ENCODE assay signal across 28 cellular contexts in genomic region chr10:26776258-26776657, GRCh38.
DNase-seq lines count a peak whose midpoint lies in the region; ATAC-seq, FAIRE-seq and TF ChIP-seq lines count a peak whose summit lies in the region.
"Had no signal": no experiment of that assay in that cellular context is flagged by ENCODE, and none has a peak within 500 bp of the region (broad histone marks: within the 10 kb centered on the region; RNA-seq: fewer than 3 reads in every experiment).

No MANE protein-coding gene starts in this region.

- no peak overlapping the region for H3K18ac ChIP-seq in mesendoderm (ENCODE audit: low read length)

- no peaks in the 10 kb centered on the region for H3K27me3 Mint-ChIP-seq in GM23338 (ENCODE audit: insufficient read depth, low read depth, poor library complexity)
- H3K27me3 Mint-ChIP-seq: brain had no signal

- POLR2A ChIA-PET in A549 (lab: Yijun Ruan, JAX), result no interaction called here

- H4K20me1 ChIP-seq in GM23338 (replicated peaks; ENCODE audit: insufficient read depth) (no peaks in the 10 kb centered on the region; the same call in 1 of the 2 replicates), mammary epithelial cell (ENCODE audit: insufficient read depth, low read length) (no peaks in the 10 kb centered on the region)

- H2AFZ ChIP-seq in GM23338 (no peak overlapping the region), mammary epithelial cell (ENCODE audit: low read depth, low read length) (no peak overlapping the region)

- no peak for TF ChIP-seq CTCF in A549 (IDR thresholded peaks at IDR 0.05)
- TF ChIP-seq CTCF in GM23338 (conservative IDR thresholded peaks at IDR 0.05; ENCODE audit: low read depth in 2 of 2), result no peak
- TF ChIP-seq CTCF in mammary epithelial cell (conservative IDR thresholded peaks at IDR 0.05 in 1 of 2, IDR thresholded peaks at IDR 0.05 in 1 of 2; ENCODE audit: extremely low read depth in 1 of 2, insufficient read depth in 1 of 2, low read depth in 1 of 2, low read length in 2 of 2), result no peak

- no peak overlapping the region for H4K8ac ChIP-seq in mesendoderm (ENCODE audit: low read depth, low read length)

- no peaks in the 10 kb centered on the region for H3K36me3 Mint-ChIP-seq in GM23338 (ENCODE audit: low read depth)
- H3K36me3 Mint-ChIP-seq: brain had no signal

- BruUV-seq in mammary epithelial cell (replicated peaks; lab: Mats Ljungman, UMichigan), result no TSS peak

- H4K5ac ChIP-seq in mesendoderm (ENCODE audit: low read length), result no peak overlapping the region

- CTCF ChIA-PET in A549 (lab: Yijun Ruan, JAX) (interaction anchor here (0.6 to 1.0 kb wide), 2 partner anchors 25 to 102 kb away, joined by 3 read pairs; no protein-coding TSS in a partner anchor), mammary epithelial cell (lab: Charles Lee; ENCODE audit: low non-redundant PET) (no interaction called here)

- no peak overlapping the region for H3K4ac ChIP-seq in mesendoderm (ENCODE audit: low read depth, low read length)

- H3K4me1 ChIP-seq in A549 (peaks cover 20% of the 10 kb centered on the region), GM23338 (ENCODE audit: insufficient read depth) (peaks cover 21% of the 10 kb centered on the region), mammary epithelial cell (ENCODE audit: insufficient read depth, low read length) (peaks cover 29% of the 10 kb centered on the region), mesendoderm (ENCODE audit: control insufficient read depth, low read depth, low read length) (peaks cover 12% of the 10 kb centered on the region)
- H3K4me1 ChIP-seq: BE2C had no signal

- H3K56ac ChIP-seq in mesendoderm (ENCODE audit: low read length), result no peak overlapping the region

- dilution Hi-C loops in mammary epithelial cell (cut with HindIII; ENCODE audit: low sequenced_read_pairs), result loop anchor here (10.0 kb wide), 1 partner anchor 59 kb away; no protein-coding TSS in a partner anchor

- 0 out of 2 replicates have a peak overlapping the region, but pooled peaks have one; percentile 22 for H3K27ac Mint-ChIP-seq in GM23338
- H3K27ac Mint-ChIP-seq: brain; T-helper 2 cell treated with Interferon-gamma antibody and Interleukin-4, amounts not matched to agents 5 μg/mL and 100 μg/mL, for 36 hours had no signal

- H3K9me3 Mint-ChIP-seq in GM23338, result no peaks in the 10 kb centered on the region
- H3K9me3 Mint-ChIP-seq: brain; T-helper 2 cell treated with Interferon-gamma antibody and Interleukin-4, amounts not matched to agents 5 μg/mL and 100 μg/mL, for 36 hours had no signal

- H2BK5ac ChIP-seq in mesendoderm (ENCODE audit: low read length), result no peak overlapping the region

- H3K36me3 ChIP-seq in GM23338 (ENCODE audit: insufficient read depth) (no peaks in the 10 kb centered on the region), mammary epithelial cell (ENCODE audit: insufficient read depth, low read length) (no peaks in the 10 kb centered on the region), mesendoderm (ENCODE audit: control insufficient read depth, insufficient read depth, low read length) (no peaks in the 10 kb centered on the region)
- H3K36me3 ChIP-seq: BE2C, MG63, sigmoid colon, vagina had no signal

- in situ Hi-C loops in mammary epithelial cell (cut with MboI; ENCODE audit: low sequenced_read_pairs in 2 of 2), result loop anchor here in 1 of 2 donors (10.0 kb wide), 1 partner anchor 59 kb away; no protein-coding TSS in a partner anchor

- peak overlapping the region; percentile 20; the same call in 2 of the 3 replicates for H3K4me2 ChIP-seq in A549
- H3K4me2 ChIP-seq in GM23338, result no peak overlapping the region
- peak overlapping the region; percentile 36 for H3K4me2 ChIP-seq in mammary epithelial cell (ENCODE audit: insufficient read depth, low read depth, low read length)
- H3K4me2 ChIP-seq in mesendoderm (ENCODE audit: low read length), result no peak overlapping the region

- H3K9me3 ChIP-seq in A549 (no peaks in the 10 kb centered on the region), mammary epithelial cell (replicated peaks; ENCODE audit: insufficient read depth, low read length) (no peaks in the 10 kb centered on the region)
- H3K9me3 ChIP-seq: BE2C, MG63, psoas muscle, sigmoid colon, vagina had no signal

- H3K4me3 ChIP-seq in A549 (no peak overlapping the region), GM23338 (no peak overlapping the region), mammary epithelial cell (replicated peaks in 1 of 3; ENCODE audit: insufficient read depth in 1 of 3, low read depth in 2 of 3, low read length in 3 of 3) (no peak overlapping the region), mesendoderm (ENCODE audit: low read length) (no peak overlapping the region)
- H3K4me3 ChIP-seq: K562, lung, MG63, psoas muscle, sigmoid colon, vagina had no signal

- ATAC-seq in A549 (no peak), GM23338 (no peak), GM18868 (IDR thresholded peaks at IDR 0.05; ENCODE audit: unreplicated experiment) (no peak), HG03565 (IDR thresholded peaks at IDR 0.05; ENCODE audit: unreplicated experiment) (no peak), GM19452 (IDR thresholded peaks at IDR 0.05; ENCODE audit: unreplicated experiment) (no peak)
- ATAC-seq: K562, psoas muscle had no signal

- 0 out of 2 replicates have a peak, but pooled peaks cover 4% of the 10 kb centered on the region for H3K9me2 ChIP-seq in GM23338 (ENCODE audit: insufficient read depth)

- H2BK15ac ChIP-seq in mesendoderm (replicated peaks; ENCODE audit: low read depth), result no peak overlapping the region

- H3K79me2 ChIP-seq in GM23338 (replicated peaks; ENCODE audit: insufficient read depth) (peaks cover 86% of the 10 kb centered on the region), mammary epithelial cell (ENCODE audit: insufficient read depth, low read length) (peaks cover 83% of the 10 kb centered on the region), mesendoderm (ENCODE audit: control insufficient read depth, insufficient read depth, low read length) (peaks cover 10% of the 10 kb centered on the region)

- TF ChIP-seq EP300 in A549 (IDR thresholded peaks at IDR 0.05), result no peak

- H3K9ac ChIP-seq in mammary epithelial cell (ENCODE audit: insufficient read depth, low read length) (no peak overlapping the region), mesendoderm (ENCODE audit: low read length) (no peak overlapping the region)

- WGBS in A549 (ENCODE audit: missing lambda C conversion rate), result 62% methylated on average over 1 of the region's 1 CpG
- WGBS in mammary epithelial cell (ENCODE audit: low coverage, missing lambda C conversion rate), result 56% methylated on average over 1 of the region's 1 CpG
- no CpG with 5 or more reads among the region's 1 CpG for WGBS in mesendoderm (ENCODE audit: extremely low coverage, insufficient coverage, low lambda C conversion rate)

- no peaks in the 10 kb centered on the region for H3K27me3 ChIP-seq in GM23338 (ENCODE audit: insufficient read depth)
- no peaks in the 10 kb centered on the region for H3K27me3 ChIP-seq in mammary epithelial cell (ENCODE audit: insufficient read depth, low read length)
- no peaks in the 10 kb centered on the region for H3K27me3 ChIP-seq in mesendoderm (ENCODE audit: insufficient read depth, low read length, poor library complexity)
- H3K27me3 ChIP-seq: BE2C, MG63, sigmoid colon, vagina had no signal

- H3K27ac ChIP-seq in A549 (no peak overlapping the region), GM23338 (ENCODE audit: low read depth) (no peak overlapping the region), mammary epithelial cell (ENCODE audit: insufficient read depth, low read depth, low read length) (peak overlapping the region; percentile 53), mesendoderm (ENCODE audit: low read depth, low read length) (no peak overlapping the region)
- H3K27ac ChIP-seq: psoas muscle, sigmoid colon, vagina, VCaP had no signal

- H3K79me1 ChIP-seq in mesendoderm (ENCODE audit: low read length), result peaks cover 10% of the 10 kb centered on the region

- no peak overlapping the region for H2AK5ac ChIP-seq in mesendoderm (ENCODE audit: low read length)

- no peak for DNase-seq in A549 (ENCODE audit: low read depth in 1 of 2, low spot score in 1 of 2)
- no peak for DNase-seq in GM23338 (ENCODE audit: low spot score)
- peak; percentile 55 for DNase-seq in mammary epithelial cell
- DNase-seq in mesendoderm, result peak; percentile 58
- no peak for DNase-seq in NCI-H2171 treated with DMSO at 0.1 percent for 48 hours (lab: John Stamatoyannopoulos, UW)
- DNase-seq: activated CD4-positive, alpha-beta T cell treated with anti-CD3 and anti-CD28 coated beads for 48 hours; activated T-cell treated with anti-CD3 and anti-CD28 coated beads, Interleukin-2, amount 50 U/mL, for 1 hour; BE2C; DMS153; GDM1; glutamatergic neuron; HCEC 1CT; islet precursor cell; MG63; NCI-H2081 treated with DMSO at 0.1 percent for 48 hours; psoas muscle; sigmoid colon; stimulated activated naive CD4-positive, alpha-beta T cell had no signal

- peaks cover 20% of the 10 kb centered on the region for H3K4me1 Mint-ChIP-seq in GM23338

- no peak overlapping the region for H3K23ac ChIP-seq in mesendoderm (ENCODE audit: low read length)

- intact Hi-C loops in mammary epithelial cell (cut with micrococcal nuclease), result no loop called here

- no peak for TF ChIP-seq POLR2A in A549 (IDR thresholded peaks at IDR 0.05; ENCODE audit: low read length)

- no peaks in the 10 kb centered on the region for H3F3A ChIP-seq in GM23338 (replicated peaks; ENCODE audit: low read depth)

- no peak overlapping the region for H2BK120ac ChIP-seq in mesendoderm (ENCODE audit: low read depth, low read length)

- TF ChIP-seq RAD21 in A549 (conservative IDR thresholded peaks at IDR 0.05 in 1 of 2, IDR thresholded peaks at IDR 0.05 in 1 of 2), result no peak

- no peak overlapping the region for H3K4me3 Mint-ChIP-seq in GM23338
- H3K4me3 Mint-ChIP-seq: brain; T-helper 2 cell treated with Interferon-gamma antibody and Interleukin-4, amounts not matched to agents 5 μg/mL and 100 μg/mL, for 36 hours had no signal

- no peak for FAIRE-seq in A549 (lab: Jason Lieb, UNC)
- FAIRE-seq: HTR-8/SVneo, K562 had no signal

TF ChIP-seq in A549, 52 proteins besides CTCF, POLR2A, EP300 and RAD21 (continues in another document):
- TF ChIP-seq MYC (IDR thresholded peaks at IDR 0.05; ENCODE audit: borderline replicate concordance, low read length) (no peak), CHD2 (IDR thresholded peaks at IDR 0.05; ENCODE audit: low read length, partially characterized antibody) (no peak), JUNB (IDR thresholded peaks at IDR 0.05) (no peak), NR3C1 (IDR thresholded peaks at IDR 0.05) (no peak)

Comparison
In these comparisons a context has a peak if more than half of its experiments do, and no peak if none do; other contexts are left out.
1. DNase-seq: peak in mammary epithelial cell (single experiment) and mesendoderm (single experiment); none in A549 (0 of 2), GM23338 (single experiment) and NCI-H2171 treated with DMSO at 0.1 percent for 48 hours (single experiment).
2. H3K4me2 ChIP-seq: peak in A549 (single experiment) and mammary epithelial cell (single experiment); none in GM23338 (single experiment) and mesendoderm (single experiment).